Comparison of ENCODE assay signal across 1 cellular context in genomic region chr7:84041649-84042048, GRCh38.
A peak's percentile ranks its signal among the peaks of the same experiment; 100 is the strongest.
TF ChIP-seq lines count a peak whose summit lies in the region.

No MANE protein-coding gene starts in this region.

TF ChIP-seq in HEK293, 187 proteins besides CTCF, POLR2A, EP300 and RAD21 (continued from another document):
- 0 out of 2 replicates have a peak, but pooled peaks have one; percentile 40 for TF ChIP-seq PRDM6 (tag by site-specific recombination; IDR thresholded peaks at IDR 0.05)
- peak; percentile 86 for TF ChIP-seq ATF2 (tag by site-specific recombination; IDR thresholded peaks at IDR 0.05; ENCODE audit: low read depth)
- TF ChIP-seq FEZF1 (tag by site-specific recombination; IDR thresholded peaks at IDR 0.05): no peak
- no peak for TF ChIP-seq PRDM2 (tag by site-specific recombination; IDR thresholded peaks at IDR 0.05; ENCODE audit: borderline replicate concordance)
